In the genomic region with DNA sequence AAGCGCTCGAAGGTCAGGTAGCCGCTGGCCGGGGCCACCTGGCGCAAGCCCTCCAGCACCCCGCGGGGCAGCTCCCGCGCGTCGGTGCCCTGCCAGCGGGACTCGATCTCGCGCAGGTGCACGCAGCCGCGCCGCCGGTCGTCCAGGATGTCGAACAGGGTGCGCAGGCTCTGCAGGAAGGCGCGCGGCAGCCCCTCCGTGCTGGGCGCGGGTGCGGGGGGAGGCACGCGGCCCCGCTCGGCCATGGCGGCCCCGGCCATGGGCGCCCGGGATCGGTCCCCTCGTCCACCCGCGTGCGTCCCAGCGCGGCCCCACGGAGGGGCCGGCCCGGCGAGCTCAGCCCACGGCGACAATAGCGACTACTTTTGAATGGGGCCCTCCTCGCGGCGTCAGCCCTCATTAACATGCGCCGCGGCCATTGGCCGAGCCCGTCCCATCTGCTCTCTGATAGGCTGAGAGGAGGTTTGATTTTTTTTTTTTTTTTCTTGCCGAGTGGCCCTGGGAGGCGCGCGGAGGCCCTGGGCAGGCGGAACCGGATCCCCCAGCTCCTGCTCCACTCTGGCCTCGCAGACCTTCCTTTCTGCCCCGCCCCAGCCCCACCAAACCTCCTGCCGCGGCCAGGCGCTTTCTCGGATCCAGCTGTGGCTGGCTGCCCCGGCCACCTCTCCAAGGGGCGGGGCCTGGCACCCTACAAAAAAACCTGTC, we compare ENCODE assay signal across 1 cellular context.
TF ChIP-seq lines count a peak whose summit lies in the region.

A gene with protein sequence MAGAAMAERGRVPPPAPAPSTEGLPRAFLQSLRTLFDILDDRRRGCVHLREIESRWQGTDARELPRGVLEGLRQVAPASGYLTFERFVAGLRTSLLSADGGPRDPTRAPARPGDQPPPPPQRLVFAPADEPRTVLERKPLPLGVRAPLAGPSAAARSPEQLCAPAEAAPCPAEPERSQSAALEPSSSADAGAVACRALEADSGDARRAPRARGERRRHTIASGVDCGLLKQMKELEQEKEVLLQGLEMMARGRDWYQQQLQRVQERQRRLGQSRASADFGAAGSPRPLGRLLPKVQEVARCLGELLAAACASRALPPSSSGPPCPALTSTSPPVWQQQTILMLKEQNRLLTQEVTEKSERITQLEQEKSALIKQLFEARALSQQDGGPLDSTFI (minus strand): TSS at position 357 of the 705 bp plus-strand sequence. CDS start 97 bp downstream, at position 260.

TF ChIP-seq in HepG2, 621 proteins besides CTCF, POLR2A, EP300 and RAD21 (continued from another document):
- TF ChIP-seq MBNL3 (CRISPR knock-in tag; conservative IDR thresholded peaks at IDR 0.05) (no peak), NFIC (IDR thresholded peaks at IDR 0.05; ENCODE audit: low read length) (no peak), HHEX (CRISPR knock-in tag; IDR thresholded peaks at IDR 0.05) (no peak), ZNF17 (CRISPR knock-in tag; IDR thresholded peaks at IDR 0.05) (no peak), ERF (CRISPR knock-in tag; IDR thresholded peaks at IDR 0.05) (0 out of 2 replicates have a peak, but pooled peaks have one; percentile 56), BCL6 (CRISPR knock-in tag; IDR thresholded peaks at IDR 0.05) (no peak), MAZ (IDR thresholded peaks at IDR 0.05; ENCODE audit: borderline replicate concordance, low read depth, low read length) (no peak; the same call in none of the 2 replicates), MAZ (CRISPR knock-in tag; IDR thresholded peaks at IDR 0.05; ENCODE audit: low read depth) (no peak; the same call in 1 of the 2 replicates), ZNF558 (CRISPR knock-in tag; IDR thresholded peaks at IDR 0.05; ENCODE audit: borderline replicate concordance) (no peak), ZNF775 (CRISPR knock-in tag; IDR thresholded peaks at IDR 0.05; ENCODE audit: borderline replicate concordance) (no peak), ZKSCAN8 (CRISPR knock-in tag; IDR thresholded peaks at IDR 0.05; ENCODE audit: borderline replicate concordance) (no peak), HDAC6 (IDR thresholded peaks at IDR 0.05; ENCODE audit: low read depth, low read length) (no peak), ZNF598 (CRISPR knock-in tag; IDR thresholded peaks at IDR 0.05; ENCODE audit: borderline replicate concordance) (no peak), NR2F2 (IDR thresholded peaks at IDR 0.05; ENCODE audit: borderline replicate concordance, low read depth) (no peak), ZNF790 (CRISPR knock-in tag; IDR thresholded peaks at IDR 0.05; ENCODE audit: borderline replicate concordance) (no peak), ZNF549 (CRISPR knock-in tag; IDR thresholded peaks at IDR 0.05) (no peak), POLR2AphosphoS2 (IDR thresholded peaks at IDR 0.05; ENCODE audit: low read depth, low read length) (no peak), ZSCAN20 (CRISPR knock-in tag; IDR thresholded peaks at IDR 0.05; ENCODE audit: borderline replicate concordance) (no peak), ISX (CRISPR knock-in tag; conservative IDR thresholded peaks at IDR 0.05) (no peak), ZNF567 (CRISPR knock-in tag; IDR thresholded peaks at IDR 0.05; ENCODE audit: borderline replicate concordance) (0 out of 2 replicates have a peak, but pooled peaks have one; percentile 52), NCOA2 (CRISPR knock-in tag; IDR thresholded peaks at IDR 0.05) (no peak; the same call in 1 of the 2 replicates), ZNF468 (CRISPR knock-in tag; IDR thresholded peaks at IDR 0.05) (no peak), ZNF101 (CRISPR knock-in tag; IDR thresholded peaks at IDR 0.05; ENCODE audit: borderline replicate concordance, low read depth) (no peak), ZNF720 (CRISPR knock-in tag; IDR thresholded peaks at IDR 0.05) (no peak), IRX3 (CRISPR knock-in tag; IDR thresholded peaks at IDR 0.05; ENCODE audit: borderline replicate concordance, low read depth) (0 out of 2 replicates have a peak, but pooled peaks have one; percentile 20), ZFP36 (IDR thresholded peaks at IDR 0.05; ENCODE audit: borderline replicate concordance, low read depth, low read length, partially characterized antibody) (no peak), MEIS2 (CRISPR knock-in tag; IDR thresholded peaks at IDR 0.05) (no peak), HNRNPL (IDR thresholded peaks at IDR 0.05; ENCODE audit: low read depth, low read length) (no peak), ZNF235 (CRISPR knock-in tag; IDR thresholded peaks at IDR 0.05; ENCODE audit: borderline replicate concordance) (0 out of 2 replicates have a peak, but pooled peaks have one; percentile 10), FOXO1 (CRISPR knock-in tag; IDR thresholded peaks at IDR 0.05) (no peak), AHR (CRISPR knock-in tag; IDR thresholded peaks at IDR 0.05) (no peak), MAFK (conservative IDR thresholded peaks at IDR 0.05 in 1 of 2, IDR thresholded peaks at IDR 0.05 in 1 of 2; ENCODE audit: low read length in 2 of 2) (no peak), KDM1A (CRISPR knock-in tag; IDR thresholded peaks at IDR 0.05) (no peak), CBX5 (CRISPR knock-in tag; IDR thresholded peaks at IDR 0.05; ENCODE audit: borderline replicate concordance) (no peak), ZNF746 (CRISPR knock-in tag; IDR thresholded peaks at IDR 0.05) (no peak; the same call in 1 of the 2 replicates), ZNF749 (CRISPR knock-in tag; IDR thresholded peaks at IDR 0.05; ENCODE audit: borderline replicate concordance) (no peak), STAG1 (CRISPR knock-in tag; IDR thresholded peaks at IDR 0.05) (no peak), RFXAP (CRISPR knock-in tag; IDR thresholded peaks at IDR 0.05; ENCODE audit: borderline replicate concordance) (no peak; the same call in 1 of the 2 replicates), NONO (IDR thresholded peaks at IDR 0.05) (no peak), NONO (CRISPR knock-in tag; conservative IDR thresholded peaks at IDR 0.05) (peak; percentile 58; the same call in 1 of the 2 replicates), NFATC3 (CRISPR knock-in tag; IDR thresholded peaks at IDR 0.05) (no peak), REPIN1 (CRISPR knock-in tag; IDR thresholded peaks at IDR 0.05; ENCODE audit: borderline replicate concordance, low read depth) (0 out of 2 replicates have a peak, but pooled peaks have one; percentile 19), SP1 (IDR thresholded peaks at IDR 0.05) (no peak), SP1 (CRISPR knock-in tag; IDR thresholded peaks at IDR 0.05) (no peak), PAF1 (CRISPR knock-in tag; IDR thresholded peaks at IDR 0.05) (no peak), FLYWCH1 (CRISPR knock-in tag; IDR thresholded peaks at IDR 0.05) (no peak), ZSCAN30 (CRISPR knock-in tag; IDR thresholded peaks at IDR 0.05) (no peak)
- TF ChIP-seq, protein P1, sequence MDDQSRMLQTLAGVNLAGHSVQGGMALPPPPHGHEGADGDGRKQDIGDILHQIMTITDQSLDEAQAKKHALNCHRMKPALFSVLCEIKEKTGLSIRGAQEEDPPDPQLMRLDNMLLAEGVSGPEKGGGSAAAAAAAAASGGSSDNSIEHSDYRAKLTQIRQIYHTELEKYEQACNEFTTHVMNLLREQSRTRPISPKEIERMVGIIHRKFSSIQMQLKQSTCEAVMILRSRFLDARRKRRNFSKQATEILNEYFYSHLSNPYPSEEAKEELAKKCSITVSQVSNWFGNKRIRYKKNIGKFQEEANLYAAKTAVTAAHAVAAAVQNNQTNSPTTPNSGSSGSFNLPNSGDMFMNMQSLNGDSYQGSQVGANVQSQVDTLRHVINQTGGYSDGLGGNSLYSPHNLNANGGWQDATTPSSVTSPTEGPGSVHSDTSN (CRISPR knock-in tag; IDR thresholded peaks at IDR 0.05; ENCODE audit: borderline replicate concordance) = no peak
- TF ChIP-seq, protein P2, sequence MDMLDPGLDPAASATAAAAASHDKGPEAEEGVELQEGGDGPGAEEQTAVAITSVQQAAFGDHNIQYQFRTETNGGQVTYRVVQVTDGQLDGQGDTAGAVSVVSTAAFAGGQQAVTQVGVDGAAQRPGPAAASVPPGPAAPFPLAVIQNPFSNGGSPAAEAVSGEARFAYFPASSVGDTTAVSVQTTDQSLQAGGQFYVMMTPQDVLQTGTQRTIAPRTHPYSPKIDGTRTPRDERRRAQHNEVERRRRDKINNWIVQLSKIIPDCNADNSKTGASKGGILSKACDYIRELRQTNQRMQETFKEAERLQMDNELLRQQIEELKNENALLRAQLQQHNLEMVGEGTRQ (IDR thresholded peaks at IDR 0.05; ENCODE audit: low read depth, low read length) = no peak
- TF ChIP-seq, protein P2 (CRISPR knock-in tag; IDR thresholded peaks at IDR 0.05; ENCODE audit: borderline replicate concordance) = no peak
- TF ChIP-seq, protein P3, sequence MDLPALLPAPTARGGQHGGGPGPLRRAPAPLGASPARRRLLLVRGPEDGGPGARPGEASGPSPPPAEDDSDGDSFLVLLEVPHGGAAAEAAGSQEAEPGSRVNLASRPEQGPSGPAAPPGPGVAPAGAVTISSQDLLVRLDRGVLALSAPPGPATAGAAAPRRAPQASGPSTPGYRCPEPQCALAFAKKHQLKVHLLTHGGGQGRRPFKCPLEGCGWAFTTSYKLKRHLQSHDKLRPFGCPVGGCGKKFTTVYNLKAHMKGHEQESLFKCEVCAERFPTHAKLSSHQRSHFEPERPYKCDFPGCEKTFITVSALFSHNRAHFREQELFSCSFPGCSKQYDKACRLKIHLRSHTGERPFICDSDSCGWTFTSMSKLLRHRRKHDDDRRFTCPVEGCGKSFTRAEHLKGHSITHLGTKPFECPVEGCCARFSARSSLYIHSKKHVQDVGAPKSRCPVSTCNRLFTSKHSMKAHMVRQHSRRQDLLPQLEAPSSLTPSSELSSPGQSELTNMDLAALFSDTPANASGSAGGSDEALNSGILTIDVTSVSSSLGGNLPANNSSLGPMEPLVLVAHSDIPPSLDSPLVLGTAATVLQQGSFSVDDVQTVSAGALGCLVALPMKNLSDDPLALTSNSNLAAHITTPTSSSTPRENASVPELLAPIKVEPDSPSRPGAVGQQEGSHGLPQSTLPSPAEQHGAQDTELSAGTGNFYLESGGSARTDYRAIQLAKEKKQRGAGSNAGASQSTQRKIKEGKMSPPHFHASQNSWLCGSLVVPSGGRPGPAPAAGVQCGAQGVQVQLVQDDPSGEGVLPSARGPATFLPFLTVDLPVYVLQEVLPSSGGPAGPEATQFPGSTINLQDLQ (CRISPR knock-in tag; IDR thresholded peaks at IDR 0.05) = no peak; the same call in 1 of the 2 replicates
- TF ChIP-seq, protein P4, sequence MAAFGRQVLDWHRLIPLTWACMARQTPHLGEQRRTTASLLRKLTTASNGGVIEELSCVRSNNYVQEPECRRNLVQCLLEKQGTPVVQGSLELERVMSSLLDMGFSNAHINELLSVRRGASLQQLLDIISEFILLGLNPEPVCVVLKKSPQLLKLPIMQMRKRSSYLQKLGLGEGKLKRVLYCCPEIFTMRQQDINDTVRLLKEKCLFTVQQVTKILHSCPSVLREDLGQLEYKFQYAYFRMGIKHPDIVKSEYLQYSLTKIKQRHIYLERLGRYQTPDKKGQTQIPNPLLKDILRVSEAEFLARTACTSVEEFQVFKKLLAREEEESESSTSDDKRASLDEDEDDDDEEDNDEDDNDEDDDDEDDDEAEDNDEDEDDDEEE (CRISPR knock-in tag; IDR thresholded peaks at IDR 0.05) = no peak
- TF ChIP-seq, protein P5, sequence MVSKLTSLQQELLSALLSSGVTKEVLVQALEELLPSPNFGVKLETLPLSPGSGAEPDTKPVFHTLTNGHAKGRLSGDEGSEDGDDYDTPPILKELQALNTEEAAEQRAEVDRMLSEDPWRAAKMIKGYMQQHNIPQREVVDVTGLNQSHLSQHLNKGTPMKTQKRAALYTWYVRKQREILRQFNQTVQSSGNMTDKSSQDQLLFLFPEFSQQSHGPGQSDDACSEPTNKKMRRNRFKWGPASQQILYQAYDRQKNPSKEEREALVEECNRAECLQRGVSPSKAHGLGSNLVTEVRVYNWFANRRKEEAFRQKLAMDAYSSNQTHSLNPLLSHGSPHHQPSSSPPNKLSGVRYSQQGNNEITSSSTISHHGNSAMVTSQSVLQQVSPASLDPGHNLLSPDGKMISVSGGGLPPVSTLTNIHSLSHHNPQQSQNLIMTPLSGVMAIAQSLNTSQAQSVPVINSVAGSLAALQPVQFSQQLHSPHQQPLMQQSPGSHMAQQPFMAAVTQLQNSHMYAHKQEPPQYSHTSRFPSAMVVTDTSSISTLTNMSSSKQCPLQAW (CRISPR knock-in tag; IDR thresholded peaks at IDR 0.05) = no peak; the same call in 1 of the 2 replicates
TF ChIP-seq in HepG2: peak in this region for 117.
